ENCODE assay signal across 18 cellular contexts in the genomic region with DNA sequence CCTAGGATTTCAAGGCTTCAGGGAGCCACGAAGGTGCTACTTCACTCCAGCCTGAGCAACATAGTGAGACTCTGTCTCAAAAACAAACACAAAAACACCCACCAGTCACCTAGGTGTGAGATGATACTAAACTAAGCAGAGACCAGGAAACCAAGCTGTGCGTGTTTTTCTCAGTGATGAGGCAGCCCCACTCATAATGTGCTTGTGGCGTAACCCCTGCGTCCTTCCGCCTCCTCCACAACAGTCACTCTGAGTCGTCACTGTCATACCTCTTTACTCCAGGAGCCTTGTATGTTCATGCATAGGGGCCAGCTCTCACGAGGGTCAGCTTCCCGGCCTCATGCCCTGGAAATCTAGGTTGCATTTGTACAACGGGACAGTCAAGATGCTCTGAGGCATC. TPM values are rescaled to one million over a fixed set of nuclear protein-coding genes. Genes with fewer than 3 reads are reported as not detected.
DNase-seq lines count a peak whose midpoint lies in the region; ATAC-seq and TF ChIP-seq lines count a peak whose summit lies in the region.
"Had no signal": no experiment of that assay in that cellular context is flagged by ENCODE, and none has a peak within 500 bp of the region (broad histone marks: within the 10 kb centered on the region; RNA-seq: fewer than 3 reads in every experiment).

No MANE protein-coding gene starts in this region.

- no peak for TF ChIP-seq CTCF in NB4 (IDR thresholded peaks at IDR 0.05; ENCODE audit: low read depth, low read length)

- no peaks in the 10 kb centered on the region for H3K36me3 Mint-ChIP-seq in activated T-cell treated with anti-CD3 and anti-CD28 coated beads, Interleukin-2, amount 50 U/mL, for 4 hours (ENCODE audit: insufficient read depth)

- TF ChIP-seq POLR2A in NB4 (IDR thresholded peaks at IDR 0.05; ENCODE audit: extremely low read depth, insufficient read length), result no peak

- peak; percentile 58 for DNase-seq in activated CD4-positive, alpha-beta T cell treated with anti-CD3 and anti-CD28 coated beads for 48 hours
- DNase-seq in activated CD4-positive, alpha-beta T cell treated with anti-CD3 and anti-CD28 coated beads for 4 hours, result no peak
- peak; percentile 75 for DNase-seq in NB4 (ENCODE audit: low read depth)
- no peak for DNase-seq in activated T-cell treated with anti-CD3 and anti-CD28 coated beads, Interleukin-2, amount 50 U/mL, for 4 hours
- peak; percentile 5 to 25 for DNase-seq in stimulated activated CD4-positive, alpha-beta T cell treated with anti-CD3 and anti-CD28 coated beads, Interleukin-2, amount 100 ng/mL, for 24 hours
- no peak for DNase-seq in COLO668 (lab: John Stamatoyannopoulos, UW; ENCODE audit: unreplicated experiment)
- DNase-seq: body of pancreas; effector CD8-positive, alpha-beta T cell; NCI-H1694; NCI-H510A; right cardiac atrium had no signal

- H3K4me3 Mint-ChIP-seq in activated T-cell treated with anti-CD3 and anti-CD28 coated beads, Interleukin-2, amount 50 U/mL, for 4 hours, result no peak overlapping the region

- peaks cover 2% of the 10 kb centered on the region for H3K4me1 Mint-ChIP-seq in activated T-cell treated with anti-CD3 and anti-CD28 coated beads, Interleukin-2, amount 50 U/mL, for 4 hours (ENCODE audit: low read depth)

- peak; percentile 78 to 86 for ATAC-seq in activated T-cell treated with anti-CD3 and anti-CD28 coated beads, Interleukin-2, amount 50 U/mL, for 4 hours
- ATAC-seq in GM21529 (IDR thresholded peaks at IDR 0.05; ENCODE audit: unreplicated experiment) (no peak), GM19452 (IDR thresholded peaks at IDR 0.05; ENCODE audit: unreplicated experiment) (no peak)
- ATAC-seq: A549, body of pancreas, Panc1, right cardiac atrium had no signal

- peaks cover 2% of the 10 kb centered on the region for H3K27me3 Mint-ChIP-seq in activated T-cell treated with anti-CD3 and anti-CD28 coated beads, Interleukin-2, amount 50 U/mL, for 4 hours (ENCODE audit: low read depth)

- no peak overlapping the region for H3K4me3 ChIP-seq in NB4 (ENCODE audit: low read depth, low read length)
- H3K4me3 ChIP-seq: A549, body of pancreas, HAP-1, lung, suprapubic skin had no signal

- no peaks in the 10 kb centered on the region for H3K9me3 Mint-ChIP-seq in activated T-cell treated with anti-CD3 and anti-CD28 coated beads, Interleukin-2, amount 50 U/mL, for 4 hours

RNA-seq across cellular contexts. Expression of a gene that starts 31.1 kb away (rescaled TPM):
- under 1 TPM; 0.28 to 0.58 (median 0.54) TPM for total RNA-seq in activated T-cell treated with anti-CD3 and anti-CD28 coated beads, Interleukin-2, amount 50 U/mL, for 4 hours
- total RNA-seq: body of pancreas had no signal

Comparison
In these comparisons a context has a peak if more than half of its experiments do, and no peak if none do; other contexts are left out.
1. DNase-seq: peak in activated CD4-positive, alpha-beta T cell treated with anti-CD3 and anti-CD28 coated beads for 48 hours (single experiment), NB4 (single experiment) and stimulated activated CD4-positive, alpha-beta T cell treated with anti-CD3 and anti-CD28 coated beads, Interleukin-2, amount 100 ng/mL, for 24 hours (2 of 2); none in activated CD4-positive, alpha-beta T cell treated with anti-CD3 and anti-CD28 coated beads for 4 hours (0 of 2), activated T-cell treated with anti-CD3 and anti-CD28 coated beads, Interleukin-2, amount 50 U/mL, for 4 hours (single experiment) and COLO668 (single experiment).
2. ATAC-seq: peak in activated T-cell treated with anti-CD3 and anti-CD28 coated beads, Interleukin-2, amount 50 U/mL, for 4 hours (2 of 2); none in GM21529 (single experiment) and GM19452 (single experiment).